Comparison of ENCODE assay signal across 4 cellular contexts in genomic region chr20:46091622-46092602, GRCh38. TPM values are rescaled to one million over a fixed set of nuclear protein-coding genes. Genes with fewer than 3 reads are reported as not detected.
"Had no signal": no experiment of that assay in that cellular context is flagged by ENCODE, and none has a peak within 500 bp of the region (broad histone marks: within the 10 kb centered on the region; RNA-seq: fewer than 3 reads in every experiment).

No MANE protein-coding gene starts in this region.

RNA-seq across cellular contexts. Expression of gene CD40, which starts 26.2 kb away (rescaled TPM):
- total RNA-seq: HT-29, M059J, SK-MEL-5 had no signal
- polyA plus RNA-seq: SK-N-SH had no signal
